Comparison of ENCODE assay signal across 8 cellular contexts in genomic region chr17:78839173-78839761, GRCh38. TPM values are rescaled to one million over a fixed set of nuclear protein-coding genes. Genes with fewer than 3 reads are reported as not detected.
A peak's percentile ranks its signal among the peaks of the same experiment; 100 is the strongest.
DNase-seq lines count a peak whose midpoint lies in the region; ATAC-seq and TF ChIP-seq lines count a peak whose summit lies in the region.

No MANE protein-coding gene starts in this region.

- TF ChIP-seq CTCF in fibroblast of villous mesenchyme (IDR thresholded peaks at IDR 0.05; ENCODE audit: insufficient read depth, low read depth, low read length) (no peak), sigmoid colon (IDR thresholded peaks at IDR 0.05) (no peak)

- no peaks in the 10 kb centered on the region for H3K27me3 Mint-ChIP-seq in activated CD4-positive, alpha-beta T cell treated with anti-CD3 and anti-CD28 coated beads, Interleukin-2, amount 10 ng/mL, durations not matched to agents 24 days and 14 days
- no peaks in the 10 kb centered on the region for H3K27me3 Mint-ChIP-seq in T-helper 1 cell treated with Interleukin-12 subunit alpha and Interleukin-12 subunit beta and Interleukin-4 antibody, amounts not matched to agents 30 μg/mL and 1 μg/mL, for 36 hours (ENCODE audit: low read depth)

- H3K4me3 ChIP-seq in fibroblast of villous mesenchyme (ENCODE audit: low read depth, low read length) (peak overlapping the region; percentile 90), sigmoid colon (peak overlapping the region; percentile 74 to 95 (median 88))

- no peak for TF ChIP-seq POLR2A in sigmoid colon (IDR thresholded peaks at IDR 0.05)

- H3K4me1 Mint-ChIP-seq in activated CD4-positive, alpha-beta T cell treated with anti-CD3 and anti-CD28 coated beads, Interleukin-2, amount 10 ng/mL, durations not matched to agents 24 days and 14 days = peaks cover 30% of the 10 kb centered on the region
- H3K4me1 Mint-ChIP-seq in T-helper 1 cell treated with Interleukin-12 subunit alpha and Interleukin-12 subunit beta and Interleukin-4 antibody, amounts not matched to agents 30 μg/mL and 1 μg/mL, for 36 hours (ENCODE audit: low read depth) = peaks cover 42% of the 10 kb centered on the region

- H3K9me3 ChIP-seq in sigmoid colon = no peaks in the 10 kb centered on the region

- H3K36me3 Mint-ChIP-seq in activated CD4-positive, alpha-beta T cell treated with anti-CD3 and anti-CD28 coated beads, Interleukin-2, amount 10 ng/mL, durations not matched to agents 24 days and 14 days (ENCODE audit: low read depth) = peaks cover 38% of the 10 kb centered on the region
- peaks cover 25% of the 10 kb centered on the region for H3K36me3 Mint-ChIP-seq in T-helper 1 cell treated with Interleukin-12 subunit alpha and Interleukin-12 subunit beta and Interleukin-4 antibody, amounts not matched to agents 30 μg/mL and 1 μg/mL, for 36 hours (ENCODE audit: low read depth)

- H3K27ac ChIP-seq in sigmoid colon = peak overlapping the region; percentile 92 to 100 (median 98)

- no peak for TF ChIP-seq EP300 in sigmoid colon (IDR thresholded peaks at IDR 0.05)

- peak overlapping the region; percentile 87 for H3K4me3 Mint-ChIP-seq in activated CD4-positive, alpha-beta T cell treated with anti-CD3 and anti-CD28 coated beads, Interleukin-2, amount 10 ng/mL, durations not matched to agents 24 days and 14 days
- peak overlapping the region; percentile 87 for H3K4me3 Mint-ChIP-seq in T-helper 1 cell treated with Interleukin-12 subunit alpha and Interleukin-12 subunit beta and Interleukin-4 antibody, amounts not matched to agents 30 μg/mL and 1 μg/mL, for 36 hours

- intact Hi-C loops in activated CD4-positive, alpha-beta T cell treated with anti-CD3 and anti-CD28 coated beads, Interleukin-2, amount 10 ng/mL, durations not matched to agents 24 days and 14 days (cut with micrococcal nuclease) = no loop called here
- intact Hi-C loops in sigmoid colon (cut with DNase I) = no loop called here

- peak overlapping the region; percentile 90 for H3K27ac Mint-ChIP-seq in activated CD4-positive, alpha-beta T cell treated with anti-CD3 and anti-CD28 coated beads, Interleukin-2, amount 10 ng/mL, durations not matched to agents 24 days and 14 days
- peak overlapping the region; percentile 84 for H3K27ac Mint-ChIP-seq in T-helper 1 cell treated with Interleukin-12 subunit alpha and Interleukin-12 subunit beta and Interleukin-4 antibody, amounts not matched to agents 30 μg/mL and 1 μg/mL, for 36 hours

- no peaks in the 10 kb centered on the region for H3K27me3 ChIP-seq in sigmoid colon

- peaks cover 22 to 39% (median 31%) of the 10 kb centered on the region in 4 donors for H3K36me3 ChIP-seq in sigmoid colon

- ATAC-seq in HG03354 (IDR thresholded peaks at IDR 0.05; ENCODE audit: poor library complexity, severe bottlenecking, unreplicated experiment) = no peak

- peaks cover 0 to 28% (median 22%) of the 10 kb centered on the region in 4 donors for H3K4me1 ChIP-seq in sigmoid colon

- WGBS in sigmoid colon, 2 donors = 6 to 23% methylated on average over 13 of the region's 13 CpGs

- DNase-seq in activated CD4-positive, alpha-beta T cell treated with anti-CD3 and anti-CD28 coated beads, Interleukin-2, amount 10 ng/mL, durations not matched to agents 24 days and 14 days = peak; percentile 75
- no peak for DNase-seq in activated CD4-positive, alpha-beta T cell treated with anti-CD3 and anti-CD28 coated beads, Interleukin-2, amount 50 U/mL, for 4 hours
- DNase-seq in fibroblast of villous mesenchyme (ENCODE audit: low read depth) = no peak
- DNase-seq in sigmoid colon = no peak
- no peak for DNase-seq in NCI-H2081 (lab: John Stamatoyannopoulos, UW)
- DNase-seq in amniotic stem cell (lab: John Stamatoyannopoulos, UW) = no peak

- no peaks in the 10 kb centered on the region for H3K9me3 Mint-ChIP-seq in activated CD4-positive, alpha-beta T cell treated with anti-CD3 and anti-CD28 coated beads, Interleukin-2, amount 10 ng/mL, durations not matched to agents 24 days and 14 days
- H3K9me3 Mint-ChIP-seq in T-helper 1 cell treated with Interleukin-12 subunit alpha and Interleukin-12 subunit beta and Interleukin-4 antibody, amounts not matched to agents 30 μg/mL and 1 μg/mL, for 36 hours = no peaks in the 10 kb centered on the region

RNA-seq across cellular contexts. Expression of gene USP36, which starts 1.3 kb away (rescaled TPM):
- total RNA-seq in activated CD4-positive, alpha-beta T cell treated with anti-CD3 and anti-CD28 coated beads, Interleukin-2, amount 10 ng/mL, durations not matched to agents 24 days and 14 days = 128 TPM in 2 replicates
- total RNA-seq in fibroblast of villous mesenchyme = 32.4 and 33.5 TPM in 2 replicates
- total RNA-seq in sigmoid colon = 10 to 100 TPM; 18.5 to 49.3 (median 35.9) TPM
- 10 to 100 TPM in 2 of 3 donors, 1 to 10 TPM in 1; 6.7 to 28.6 (median 13.8) TPM for polyA plus RNA-seq in sigmoid colon

RNA-seq across cellular contexts. Expression of gene CYTH1, which starts 57.2 kb away (rescaled TPM):
- 126 and 131 TPM in 2 replicates for total RNA-seq in activated CD4-positive, alpha-beta T cell treated with anti-CD3 and anti-CD28 coated beads, Interleukin-2, amount 10 ng/mL, durations not matched to agents 24 days and 14 days
- 16.4 and 19.4 TPM in 2 replicates for total RNA-seq in fibroblast of villous mesenchyme
- 10 to 100 TPM; 26.7 to 38.5 (median 35.2) TPM for total RNA-seq in sigmoid colon
- 10 to 100 TPM; 56.5 to 83.8 (median 64.3) TPM for polyA plus RNA-seq in sigmoid colon
